In the genomic region with DNA sequence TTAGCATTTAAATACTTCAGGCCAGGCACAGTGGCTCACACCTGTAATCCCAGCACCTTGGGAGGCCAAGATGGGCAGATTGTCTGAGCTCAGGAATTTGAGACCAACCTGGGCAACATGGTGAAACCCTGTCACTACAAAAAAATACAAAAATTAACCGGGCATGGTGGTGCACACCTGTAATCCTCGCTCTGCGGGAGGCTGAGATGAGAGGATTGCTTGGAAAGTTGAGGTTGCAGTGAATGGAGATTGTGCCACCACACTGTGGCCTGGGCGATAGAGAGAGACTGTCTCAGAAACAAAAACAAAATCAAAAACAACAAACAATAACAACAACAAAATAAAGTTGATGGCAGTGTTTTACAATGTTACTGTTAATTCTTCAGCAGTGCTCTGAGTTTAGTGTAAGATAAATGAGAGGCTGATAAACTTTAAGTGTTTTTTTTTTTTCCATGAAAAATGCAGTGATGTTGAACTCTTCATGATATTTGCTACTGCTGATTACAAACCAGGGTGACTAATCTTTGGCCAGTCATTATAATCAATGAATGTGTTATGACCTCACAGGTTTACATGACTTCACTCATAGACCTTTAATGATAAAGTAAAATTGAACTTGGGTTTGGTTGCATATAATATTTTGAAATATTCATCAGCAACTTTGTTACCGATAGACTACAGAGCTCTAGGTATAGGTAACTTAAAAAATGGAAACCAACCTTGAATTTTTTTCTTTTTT, we compare ENCODE assay signal across 11 cellular contexts. TPM values are rescaled to one million over a fixed set of nuclear protein-coding genes. Genes with fewer than 3 reads are reported as not detected.
DNase-seq lines count a peak whose midpoint lies in the region; ATAC-seq and TF ChIP-seq lines count a peak whose summit lies in the region.
"Had no signal": no experiment of that assay in that cellular context is flagged by ENCODE, and none has a peak within 500 bp of the region (broad histone marks: within the 10 kb centered on the region; RNA-seq: fewer than 3 reads in every experiment).

No MANE protein-coding gene starts in this region.

- WGBS in suprapubic skin, result 91% methylated on average over 5 of the region's 5 CpGs

- H3K9ac ChIP-seq in iPS-18a (ENCODE audit: low read length), result no peak overlapping the region

- H3K4me1 ChIP-seq in breast epithelium, result peaks cover 0 to 3% of the 10 kb centered on the region in 2 donors
- H3K4me1 ChIP-seq in iPS-18a (ENCODE audit: control insufficient read depth, low read depth, low read length), result peaks cover 26% of the 10 kb centered on the region
- H3K4me1 ChIP-seq in suprapubic skin, result peaks cover 45% of the 10 kb centered on the region
- H3K4me1 ChIP-seq in effector memory CD4-positive, alpha-beta T cell (ENCODE audit: control insufficient read depth, insufficient read depth, low read length, poor library complexity, severe bottlenecking), result peaks cover 5% of the 10 kb centered on the region

- ATAC-seq in HG03460 (IDR thresholded peaks at IDR 0.05; ENCODE audit: unreplicated experiment), result no peak
- ATAC-seq in stimulated activated naive B cell treated with anti-CD40 and anti-IgM and Interleukin-4, amounts not matched to agents 10 μg/mL and 1 μg/mL and 100 μg/mL, for 72 hours (replicated peaks), result no peak

- H3K36me3 ChIP-seq in breast epithelium (no peaks in the 10 kb centered on the region), iPS-18a (ENCODE audit: control insufficient read depth, low read depth, low read length) (no peaks in the 10 kb centered on the region), suprapubic skin (no peaks in the 10 kb centered on the region)
- no peaks in the 10 kb centered on the region for H3K36me3 ChIP-seq in effector memory CD4-positive, alpha-beta T cell (ENCODE audit: control insufficient read depth, insufficient read depth, low read length)

- H3K9me3 Mint-ChIP-seq in MCF 10A (ENCODE audit: unreplicated experiment), result no peaks in the 10 kb centered on the region
- no peaks in the 10 kb centered on the region for H3K9me3 Mint-ChIP-seq in stimulated activated naive B cell treated with anti-CD40 and anti-IgM and Interleukin-4, amounts not matched to agents 10 μg/mL and 1 μg/mL and 100 μg/mL, for 72 hours

- TF ChIP-seq POLR2A in breast epithelium (IDR thresholded peaks at IDR 0.05), result no peak
- TF ChIP-seq POLR2A in suprapubic skin (IDR thresholded peaks at IDR 0.05), result no peak

- in situ Hi-C loops in astrocyte of the cerebellum (cut with HindIII; ENCODE audit: low sequenced_read_pairs), result loop anchor here (5.0 kb wide), 1 partner anchor 55 kb away; no protein-coding TSS in a partner anchor

- H3K27ac ChIP-seq in breast epithelium (no peak overlapping the region), iPS-18a (ENCODE audit: low read length) (no peak overlapping the region), suprapubic skin (no peak overlapping the region)
- H3K27ac ChIP-seq in effector memory CD4-positive, alpha-beta T cell (ENCODE audit: insufficient read depth, low read length, poor library complexity, severe bottlenecking), result no peak overlapping the region

- no peaks in the 10 kb centered on the region for H3K27me3 Mint-ChIP-seq in MCF 10A (ENCODE audit: insufficient read depth, unreplicated experiment)
- H3K27me3 Mint-ChIP-seq in stimulated activated naive B cell treated with anti-CD40 and anti-IgM and Interleukin-4, amounts not matched to agents 10 μg/mL and 1 μg/mL and 100 μg/mL, for 72 hours, result no peaks in the 10 kb centered on the region

- POLR2A ChIA-PET in MCF 10A (lab: Yijun Ruan, JAX), result interaction anchor here (0.8 to 3.7 kb wide), 8 partner anchors 17 to 106 kb away, joined by 3 to 59 read pairs (median 4); partner anchors contain the start of gene ZC3H15

- no peak for DNase-seq in MCF 10A (ENCODE audit: unreplicated experiment)
- DNase-seq in breast epithelium (ENCODE audit: low spot score in 2 of 2), result no peak
- no peak for DNase-seq in astrocyte of the cerebellum (ENCODE audit: low read depth)
- no peak for DNase-seq in suprapubic skin (ENCODE audit: low spot score in 2 of 2)
- DNase-seq in effector memory CD4-positive, alpha-beta T cell, result no peak
- DNase-seq in stimulated activated naive B cell treated with anti-CD40 and anti-IgM and Interleukin-4, amounts not matched to agents 10 μg/mL and 1 μg/mL and 100 μg/mL, for 72 hours, result no peak
- DNase-seq: activated CD8-positive, alpha-beta memory T cell treated with anti-CD3 and anti-CD28 coated beads, Interleukin-2, amount 50 U/mL, for 48 hours; AML-193; stimulated activated CD4-positive, alpha-beta T cell treated with anti-CD3 and anti-CD28 coated beads, Interleukin-4, amount 100 ng/mL, for 1 hour had no signal

- H3K36me3 Mint-ChIP-seq in MCF 10A (ENCODE audit: insufficient read depth, unreplicated experiment), result no peaks in the 10 kb centered on the region
- H3K36me3 Mint-ChIP-seq in stimulated activated naive B cell treated with anti-CD40 and anti-IgM and Interleukin-4, amounts not matched to agents 10 μg/mL and 1 μg/mL and 100 μg/mL, for 72 hours, result no peaks in the 10 kb centered on the region

- TF ChIP-seq EP300 in suprapubic skin (IDR thresholded peaks at IDR 0.05), result no peak

- peak overlapping the region; percentile 60 for H3K27ac Mint-ChIP-seq in MCF 10A (ENCODE audit: low read depth, unreplicated experiment)
- no peak overlapping the region for H3K27ac Mint-ChIP-seq in stimulated activated naive B cell treated with anti-CD40 and anti-IgM and Interleukin-4, amounts not matched to agents 10 μg/mL and 1 μg/mL and 100 μg/mL, for 72 hours

- peaks cover 26% of the 10 kb centered on the region for H3K4me1 Mint-ChIP-seq in MCF 10A (ENCODE audit: insufficient read depth, unreplicated experiment)
- H3K4me1 Mint-ChIP-seq in stimulated activated naive B cell treated with anti-CD40 and anti-IgM and Interleukin-4, amounts not matched to agents 10 μg/mL and 1 μg/mL and 100 μg/mL, for 72 hours, result peaks cover 7 to 20% of the 10 kb centered on the region in 2 donors

- TF ChIP-seq CTCF in MCF 10A (IDR thresholded peaks at IDR 0.05; ENCODE audit: unreplicated experiment) (no peak), breast epithelium (IDR thresholded peaks at IDR 0.05) (no peak), astrocyte of the cerebellum (IDR thresholded peaks at IDR 0.05; ENCODE audit: low read depth, low read length, missing control alignments) (no peak), suprapubic skin (IDR thresholded peaks at IDR 0.05) (no peak)

- peak overlapping the region; percentile 76 for H3K4me3 Mint-ChIP-seq in MCF 10A (ENCODE audit: unreplicated experiment)
- H3K4me3 Mint-ChIP-seq in stimulated activated naive B cell treated with anti-CD40 and anti-IgM and Interleukin-4, amounts not matched to agents 10 μg/mL and 1 μg/mL and 100 μg/mL, for 72 hours, result no peak overlapping the region

- H3K9me3 ChIP-seq in breast epithelium, result no peaks in the 10 kb centered on the region
- H3K9me3 ChIP-seq in iPS-18a (ENCODE audit: control insufficient read depth, low read depth, low read length), result no peaks in the 10 kb centered on the region
- no peaks in the 10 kb centered on the region for H3K9me3 ChIP-seq in suprapubic skin
- H3K9me3 ChIP-seq in effector memory CD4-positive, alpha-beta T cell (ENCODE audit: control insufficient read depth, low read length), result no peaks in the 10 kb centered on the region

- intact Hi-C loops in MCF 10A (cut with micrococcal nuclease), result loop anchor here (5.0 kb wide), 1 partner anchor 90 kb away; no protein-coding TSS in a partner anchor
- intact Hi-C loops in breast epithelium (cut with DNase I; ENCODE audit: low total_unique reads), result no loop called here

- CTCF ChIA-PET in MCF 10A (lab: Yijun Ruan, JAX), result interaction anchor here (0.7 to 1.0 kb wide), 2 partner anchors 43 to 49 kb away, joined by 3 read pairs; no protein-coding TSS in a partner anchor

- no peaks in the 10 kb centered on the region for H3K27me3 ChIP-seq in breast epithelium
- H3K27me3 ChIP-seq in iPS-18a (ENCODE audit: control insufficient read depth, insufficient read depth, low read length), result peaks cover 9% of the 10 kb centered on the region
- no peaks in the 10 kb centered on the region for H3K27me3 ChIP-seq in suprapubic skin
- no peaks in the 10 kb centered on the region for H3K27me3 ChIP-seq in effector memory CD4-positive, alpha-beta T cell (replicated peaks; ENCODE audit: control insufficient read depth, insufficient read depth, low read length, poor library complexity, severe bottlenecking)

- peak overlapping the region in 1 of 3 donors; percentile 89 for H3K4me3 ChIP-seq in breast epithelium
- H3K4me3 ChIP-seq in astrocyte of the cerebellum (ENCODE audit: low read depth, low read length), result peak overlapping the region; percentile 99
- peak overlapping the region; percentile 85 for H3K4me3 ChIP-seq in iPS-18a (ENCODE audit: low read length)
- peak overlapping the region; percentile 98 for H3K4me3 ChIP-seq in suprapubic skin
- H3K4me3 ChIP-seq in effector memory CD4-positive, alpha-beta T cell (ENCODE audit: insufficient read depth, low read depth, low read length, poor library complexity, severe bottlenecking), result no peak overlapping the region

- BruUV-seq in MCF 10A (replicated peaks; lab: Mats Ljungman, UMichigan), result no TSS peak

RNA-seq across cellular contexts. Expression of gene ITGAV, which starts 2.5 kb away (rescaled TPM):
- 56.1 TPM in 2 replicates for total RNA-seq in MCF 10A (2022)
- 100 to 1,000 TPM; 107 to 125 (median 117) TPM for total RNA-seq in breast epithelium
- total RNA-seq in suprapubic skin, result 100 to 1,000 TPM in 1 of 4 donors, 10 to 100 TPM in 3; 66.7 to 132 (median 87.2) TPM
